ENCODE assay signal across 17 cellular contexts in the genomic region with DNA sequence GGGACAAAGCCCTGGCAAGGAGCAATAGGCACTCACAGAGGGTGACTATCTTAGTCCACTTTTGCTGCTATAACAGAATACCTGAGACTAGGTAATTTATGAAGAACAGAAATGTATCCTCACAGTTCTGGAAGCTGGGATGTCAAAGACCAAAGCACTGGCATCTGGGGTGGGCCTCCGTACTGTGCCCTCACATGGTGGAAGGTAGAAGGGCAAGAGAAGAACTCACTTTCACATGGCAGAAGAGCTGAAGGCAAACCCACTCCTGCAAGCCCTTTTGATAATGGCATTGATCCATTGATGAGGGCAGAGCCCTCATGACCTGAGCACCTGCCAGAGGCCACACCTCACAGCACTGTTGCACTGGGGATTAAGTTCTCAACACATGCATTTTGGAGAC. TPM values are rescaled to one million over a fixed set of nuclear protein-coding genes. Genes with fewer than 3 reads are reported as not detected.
DNase-seq lines count a peak whose midpoint lies in the region; ATAC-seq and TF ChIP-seq lines count a peak whose summit lies in the region.
"Had no signal": no experiment of that assay in that cellular context is flagged by ENCODE, and none has a peak within 500 bp of the region (broad histone marks: within the 10 kb centered on the region; RNA-seq: fewer than 3 reads in every experiment).

No MANE protein-coding gene starts in this region.

- 86 to 89% methylated on average over 1 of the region's 1 CpG for WGBS in endodermal cell (ENCODE audit: insufficient coverage in 1 of 2, insufficient read length in 1 of 2), 2 experiments

- H3K4me1 ChIP-seq in endodermal cell (ENCODE audit: control insufficient read depth, insufficient read depth, low read length), result peaks cover 2% of the 10 kb centered on the region
- no peaks in the 10 kb centered on the region for H3K4me1 ChIP-seq in BE2C

- H3K27ac ChIP-seq in endodermal cell (ENCODE audit: low read depth, low read length), result no peak overlapping the region

- peaks cover 6% of the 10 kb centered on the region for H3K9me3 Mint-ChIP-seq in endodermal cell
- no peaks in the 10 kb centered on the region for H3K9me3 Mint-ChIP-seq in stimulated activated memory B cell treated with anti-CD40 and anti-IgM and Interleukin-4, amounts not matched to agents 10 μg/mL and 1 μg/mL and 100 μg/mL, for 72 hours

- H3K36me3 Mint-ChIP-seq in endodermal cell (ENCODE audit: low read depth), result no peaks in the 10 kb centered on the region
- no peaks in the 10 kb centered on the region for H3K36me3 Mint-ChIP-seq in stimulated activated memory B cell treated with anti-CD40 and anti-IgM and Interleukin-4, amounts not matched to agents 10 μg/mL and 1 μg/mL and 100 μg/mL, for 72 hours
- H3K36me3 Mint-ChIP-seq: CD4-positive, alpha-beta memory T cell had no signal

- H3K4me3 ChIP-seq in endodermal cell (ENCODE audit: low read length) (no peak overlapping the region), retinal pigment epithelial cell (ENCODE audit: low read length) (no peak overlapping the region), BE2C (ENCODE audit: low read depth, low read length) (no peak overlapping the region)

- H3K9me3 ChIP-seq in endodermal cell (ENCODE audit: control insufficient read depth, low read length) (peaks cover 6% of the 10 kb centered on the region), BE2C (no peaks in the 10 kb centered on the region)

- H3K27me3 ChIP-seq in endodermal cell (ENCODE audit: control insufficient read depth, insufficient read depth, low read length, poor library complexity, severe bottlenecking), result peaks cover 57% of the 10 kb centered on the region
- no peaks in the 10 kb centered on the region for H3K27me3 ChIP-seq in BE2C

- no peaks in the 10 kb centered on the region for H3K36me3 ChIP-seq in endodermal cell (ENCODE audit: control insufficient read depth, insufficient read depth, low read length)
- no peaks in the 10 kb centered on the region for H3K36me3 ChIP-seq in BE2C

- no peak overlapping the region for H3K9ac ChIP-seq in endodermal cell (ENCODE audit: extremely low read depth, low read length, poor library complexity, severe bottlenecking)

- H3K27me3 Mint-ChIP-seq in endodermal cell (ENCODE audit: insufficient read depth), result peaks cover 45% of the 10 kb centered on the region
- H3K27me3 Mint-ChIP-seq in stimulated activated memory B cell treated with anti-CD40 and anti-IgM and Interleukin-4, amounts not matched to agents 10 μg/mL and 1 μg/mL and 100 μg/mL, for 72 hours, result peaks cover 27% of the 10 kb centered on the region

- no peak overlapping the region for H3K4me3 Mint-ChIP-seq in endodermal cell
- no peak overlapping the region for H3K4me3 Mint-ChIP-seq in stimulated activated memory B cell treated with anti-CD40 and anti-IgM and Interleukin-4, amounts not matched to agents 10 μg/mL and 1 μg/mL and 100 μg/mL, for 72 hours
- H3K4me3 Mint-ChIP-seq: CD4-positive, alpha-beta memory T cell had no signal

- DNase-seq in NCI-H345 (lab: John Stamatoyannopoulos, UW) (peak; percentile 1), NCI-H345 treated with DMSO at 0.1 percent for 48 hours (lab: John Stamatoyannopoulos, UW; ENCODE audit: unreplicated experiment) (no peak), NCI-H69 (lab: John Stamatoyannopoulos, UW) (peak; percentile 8), endodermal cell (no peak), retinal pigment epithelial cell (ENCODE audit: low read depth) (no peak), GM10266 (ENCODE audit: extremely low spot score) (no peak), BE2C (no peak)
- DNase-seq: 8988T; ACHN; C1 segment of cervical spinal cord; CD4-positive, alpha-beta memory T cell; COR-L47; DMS53; GF-D8 had no signal

- no peak for ATAC-seq in stimulated activated memory B cell treated with anti-CD40 and anti-IgM and Interleukin-4, amounts not matched to agents 10 μg/mL and 1 μg/mL and 100 μg/mL, for 72 hours
- ATAC-seq: HCT116, HepG2 had no signal

- no peak overlapping the region for H3K27ac Mint-ChIP-seq in endodermal cell
- no peak overlapping the region for H3K27ac Mint-ChIP-seq in stimulated activated memory B cell treated with anti-CD40 and anti-IgM and Interleukin-4, amounts not matched to agents 10 μg/mL and 1 μg/mL and 100 μg/mL, for 72 hours
- H3K27ac Mint-ChIP-seq: CD4-positive, alpha-beta memory T cell had no signal

- peaks cover 13% of the 10 kb centered on the region for H3K4me1 Mint-ChIP-seq in endodermal cell
- H3K4me1 Mint-ChIP-seq in stimulated activated memory B cell treated with anti-CD40 and anti-IgM and Interleukin-4, amounts not matched to agents 10 μg/mL and 1 μg/mL and 100 μg/mL, for 72 hours, result no peaks in the 10 kb centered on the region
- H3K4me1 Mint-ChIP-seq: CD4-positive, alpha-beta memory T cell had no signal

- peak; percentile 39 for TF ChIP-seq CTCF in endodermal cell (conservative IDR thresholded peaks at IDR 0.05)
- peak; percentile 10 for TF ChIP-seq CTCF in retinal pigment epithelial cell (conservative IDR thresholded peaks at IDR 0.05; ENCODE audit: low read depth, low read length)
- TF ChIP-seq CTCF in GM10266 (IDR thresholded peaks at IDR 0.05; ENCODE audit: control insufficient read depth, insufficient read depth, low read depth, missing control alignments), result no peak
- TF ChIP-seq CTCF in BE2C (IDR thresholded peaks at IDR 0.05; ENCODE audit: low read depth, low read length), result no peak

RNA-seq across cellular contexts. Expression of a gene that starts 51.9 kb away (rescaled TPM):
- 10 to 100 TPM; 86.5 to 98.7 TPM for total RNA-seq in endodermal cell
- polyA plus RNA-seq in endodermal cell (2013, experiment 1 of 2), result 17.2 TPM
- polyA plus RNA-seq in endodermal cell (2013, experiment 2 of 2), result 14.4 TPM
- 6.7 TPM for polyA plus RNA-seq in BE2C (2012; ENCODE audit: insufficient read depth, insufficient read length, low read depth)

Comparison
In these comparisons a context has a peak if more than half of its experiments do, and no peak if none do; other contexts are left out.
1. DNase-seq: peak in NCI-H345 (single experiment) and NCI-H69 (single experiment); none in NCI-H345 treated with DMSO at 0.1 percent for 48 hours (single experiment), endodermal cell (single experiment), retinal pigment epithelial cell (single experiment), GM10266 (single experiment) and BE2C (single experiment).
2. CTCF ChIP-seq: peak in endodermal cell (single experiment) and retinal pigment epithelial cell (single experiment); none in GM10266 (single experiment) and BE2C (single experiment).